8 cellular contexts compared by ENCODE assay signal in the genomic region with DNA sequence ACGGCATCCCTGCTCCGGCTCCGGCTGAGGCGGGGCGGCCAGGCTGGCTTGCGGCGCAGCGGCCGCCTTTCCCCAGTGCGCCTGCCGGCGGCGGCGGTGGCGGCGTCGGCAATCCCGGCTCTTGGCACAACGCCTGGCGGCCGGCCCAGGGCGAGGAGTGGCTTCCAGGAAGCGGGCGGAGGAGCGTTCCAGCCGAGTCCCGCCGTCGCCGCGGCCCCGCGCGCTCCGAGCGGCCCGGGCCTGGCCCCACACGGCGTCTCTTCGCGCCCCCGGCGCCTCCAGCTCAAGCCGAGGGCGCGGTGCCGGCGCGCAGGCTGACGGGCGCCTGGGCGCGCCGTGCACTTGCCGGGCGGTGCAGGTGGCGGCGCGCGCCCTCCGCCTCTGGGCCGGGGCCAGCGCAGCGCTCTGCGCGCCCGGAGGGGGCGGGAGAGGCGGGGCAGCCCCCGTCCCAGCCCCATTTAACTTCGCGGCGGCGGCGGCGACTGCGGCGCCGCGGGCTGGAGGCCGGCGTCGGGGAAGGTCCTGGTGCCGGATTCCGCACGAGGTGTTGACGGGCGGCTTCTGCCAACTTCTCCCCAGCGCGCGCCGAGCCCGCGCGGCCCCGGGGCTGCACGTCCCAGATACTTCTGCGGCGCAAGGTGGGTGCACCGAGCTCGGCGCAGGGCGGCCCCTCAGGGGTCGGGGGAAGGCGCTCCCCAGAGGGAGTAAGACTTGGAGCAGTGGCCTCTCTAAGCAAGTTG. TPM values are rescaled to one million over a fixed set of nuclear protein-coding genes. Genes with fewer than 3 reads are reported as not detected.
DNase-seq lines count a peak whose midpoint lies in the region; ATAC-seq and TF ChIP-seq lines count a peak whose summit lies in the region.

A gene with protein sequence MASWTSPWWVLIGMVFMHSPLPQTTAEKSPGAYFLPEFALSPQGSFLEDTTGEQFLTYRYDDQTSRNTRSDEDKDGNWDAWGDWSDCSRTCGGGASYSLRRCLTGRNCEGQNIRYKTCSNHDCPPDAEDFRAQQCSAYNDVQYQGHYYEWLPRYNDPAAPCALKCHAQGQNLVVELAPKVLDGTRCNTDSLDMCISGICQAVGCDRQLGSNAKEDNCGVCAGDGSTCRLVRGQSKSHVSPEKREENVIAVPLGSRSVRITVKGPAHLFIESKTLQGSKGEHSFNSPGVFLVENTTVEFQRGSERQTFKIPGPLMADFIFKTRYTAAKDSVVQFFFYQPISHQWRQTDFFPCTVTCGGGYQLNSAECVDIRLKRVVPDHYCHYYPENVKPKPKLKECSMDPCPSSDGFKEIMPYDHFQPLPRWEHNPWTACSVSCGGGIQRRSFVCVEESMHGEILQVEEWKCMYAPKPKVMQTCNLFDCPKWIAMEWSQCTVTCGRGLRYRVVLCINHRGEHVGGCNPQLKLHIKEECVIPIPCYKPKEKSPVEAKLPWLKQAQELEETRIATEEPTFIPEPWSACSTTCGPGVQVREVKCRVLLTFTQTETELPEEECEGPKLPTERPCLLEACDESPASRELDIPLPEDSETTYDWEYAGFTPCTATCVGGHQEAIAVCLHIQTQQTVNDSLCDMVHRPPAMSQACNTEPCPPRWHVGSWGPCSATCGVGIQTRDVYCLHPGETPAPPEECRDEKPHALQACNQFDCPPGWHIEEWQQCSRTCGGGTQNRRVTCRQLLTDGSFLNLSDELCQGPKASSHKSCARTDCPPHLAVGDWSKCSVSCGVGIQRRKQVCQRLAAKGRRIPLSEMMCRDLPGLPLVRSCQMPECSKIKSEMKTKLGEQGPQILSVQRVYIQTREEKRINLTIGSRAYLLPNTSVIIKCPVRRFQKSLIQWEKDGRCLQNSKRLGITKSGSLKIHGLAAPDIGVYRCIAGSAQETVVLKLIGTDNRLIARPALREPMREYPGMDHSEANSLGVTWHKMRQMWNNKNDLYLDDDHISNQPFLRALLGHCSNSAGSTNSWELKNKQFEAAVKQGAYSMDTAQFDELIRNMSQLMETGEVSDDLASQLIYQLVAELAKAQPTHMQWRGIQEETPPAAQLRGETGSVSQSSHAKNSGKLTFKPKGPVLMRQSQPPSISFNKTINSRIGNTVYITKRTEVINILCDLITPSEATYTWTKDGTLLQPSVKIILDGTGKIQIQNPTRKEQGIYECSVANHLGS (N-terminal part only) (plus strand): TSS at position 485 of the 740 bp plus-strand sequence. CDS start 1,639 bp downstream, outside the sequence.

- peaks cover 8 to 30% (median 25%) of the 10 kb centered on the region in 3 donors for H3K27me3 ChIP-seq in skeletal muscle tissue (ENCODE audit: control insufficient read depth in 3 of 3, insufficient read depth in 3 of 3, low read length in 3 of 3)

- POLR2A ChIA-PET in HEK293T (lab: Yijun Ruan, JAX): no interaction called here

- peak within 1 kb of the TSS; percentile 33 to 66 (median 50) for H3K9ac ChIP-seq in skeletal muscle tissue (ENCODE audit: low read depth in 1 of 3, low read length in 3 of 3)

- DNase-seq in HEK293T (ENCODE audit: extremely low spot score) (peak; percentile 74), cardiac fibroblast (ENCODE audit: low read depth in 2 of 2) (peak; percentile 44 to 70), islet precursor cell (peak; percentile 81), NOMO-1 (lab: John Stamatoyannopoulos, UW; ENCODE audit: unreplicated experiment in 2 of 2) (no peak), NCI-H1048 (lab: John Stamatoyannopoulos, UW) (no peak)

- no peak within 1 kb of the TSS for H3K27ac ChIP-seq in skeletal muscle tissue (ENCODE audit: low read depth, low read length)

- no peak for ATAC-seq in GM18870 (IDR thresholded peaks at IDR 0.05; ENCODE audit: unreplicated experiment)
- ATAC-seq in GM21447 (IDR thresholded peaks at IDR 0.05; ENCODE audit: unreplicated experiment): no peak

- CTCF ChIA-PET in HEK293T (lab: Yijun Ruan, JAX): no interaction called here

- H3K36me3 ChIP-seq in skeletal muscle tissue (ENCODE audit: control insufficient read depth in 3 of 3, insufficient read depth in 3 of 3, low read length in 3 of 3): no peaks in the 10 kb centered on the region

- H3K4me1 ChIP-seq in skeletal muscle tissue (ENCODE audit: control insufficient read depth in 3 of 3, insufficient read depth in 3 of 3, low read length in 3 of 3): peaks cover 5 to 7% (median 6%) of the 10 kb centered on the region in 3 donors

- peak within 1 kb of the TSS; percentile 4 to 32 for H3K4me3 ChIP-seq in cardiac fibroblast (replicated peaks in 1 of 2; ENCODE audit: low read depth in 2 of 2, low read length in 2 of 2)
- peak within 1 kb of the TSS; percentile 46 to 60 (median 60) for H3K4me3 ChIP-seq in skeletal muscle tissue (ENCODE audit: low read length in 3 of 3)

- TF ChIP-seq CTCF in cardiac fibroblast (IDR thresholded peaks at IDR 0.05; ENCODE audit: low read depth, low read length): no peak

- no peaks in the 10 kb centered on the region for H3K9me3 ChIP-seq in skeletal muscle tissue (ENCODE audit: control insufficient read depth in 3 of 3, low read length in 3 of 3)

TF ChIP-seq in HEK293T, 16 proteins besides CTCF, POLR2A, EP300 and RAD21:
- TF ChIP-seq ELF4 (IDR thresholded peaks at IDR 0.05): no peak

RNA-seq across cellular contexts. Expression of the gene that starts here (rescaled TPM):
- 43.3 TPM for total RNA-seq in skeletal muscle tissue

Comparison
In these comparisons a context has a peak if more than half of its experiments do, and no peak if none do; other contexts are left out.
1. DNase-seq: peak in HEK293T (single experiment), cardiac fibroblast (2 of 2) and islet precursor cell (single experiment); none in NOMO-1 (0 of 2) and NCI-H1048 (single experiment).